Comparison of ENCODE assay signal across 30 cellular contexts in the genomic region with DNA sequence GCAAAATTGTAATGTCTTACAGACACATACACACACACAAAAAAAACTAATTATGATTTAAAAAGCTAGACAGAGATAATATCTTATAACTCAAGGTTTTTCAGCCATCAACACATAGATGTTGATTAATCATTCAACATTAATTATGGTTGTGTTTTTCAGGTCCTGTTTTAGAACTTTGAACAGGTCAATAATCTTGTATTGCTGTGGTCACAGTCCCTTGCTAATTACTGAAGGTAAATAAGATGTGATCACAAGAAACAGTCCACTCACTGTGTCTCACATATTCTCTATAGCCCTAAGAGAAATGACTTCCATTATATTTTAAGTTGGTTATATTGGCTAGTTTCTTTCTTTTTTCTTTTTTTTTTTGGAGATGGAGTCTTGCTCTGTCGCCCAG.
"Had no signal": no experiment of that assay in that cellular context is flagged by ENCODE, and none has a peak within 500 bp of the region (broad histone marks: within the 10 kb centered on the region; RNA-seq: fewer than 3 reads in every experiment).

No MANE protein-coding gene starts in this region.

- ATAC-seq: activated CD8-positive, alpha-beta T cell treated with anti-CD3 and anti-CD28 coated beads, Interleukin-2, amount 10 ng/mL, durations not matched to agents 7 days and 5 days; gastroesophageal sphincter; heart right ventricle had no signal

- H2AFZ ChIP-seq: hepatocyte had no signal

- H3K27ac Mint-ChIP-seq: activated naive CD8-positive, alpha-beta T cell treated with anti-CD3 and anti-CD28 coated beads, Interleukin-2, amount 50 U/mL, for 24 hours; brain had no signal

- H3K4me3 ChIP-seq: adrenal gland, ascending aorta, breast epithelium, cardiac muscle cell, colonic mucosa, esophagus squamous epithelium, gastroesophageal sphincter, heart right ventricle, hepatocyte had no signal

- H3K27ac ChIP-seq: adrenal gland, ascending aorta, breast epithelium, cardiac muscle cell, colonic mucosa, epithelial cell of prostate, esophagus squamous epithelium, gastroesophageal sphincter, heart right ventricle, hepatocyte had no signal

- H3K4me3 Mint-ChIP-seq: activated CD4-positive, alpha-beta memory T cell treated with anti-CD3 and anti-CD28 coated beads for 36 hours; activated CD4-positive, alpha-beta T cell treated with anti-CD3 and anti-CD28 coated beads for 36 hours; activated CD8-positive, alpha-beta memory T cell treated with anti-CD3 and anti-CD28 coated beads, Interleukin-2, amount 10 ng/mL, durations not matched to agents 7 days and 5 days; activated CD8-positive, alpha-beta T cell treated with anti-CD3 and anti-CD28 coated beads, Interleukin-2, amount 10 ng/mL, durations not matched to agents 7 days and 5 days; activated naive CD4-positive, alpha-beta T cell treated with anti-CD3 and anti-CD28 coated beads, Interleukin-2, amount 10 ng/mL, durations not matched to agents 7 days and 5 days; activated naive CD8-positive, alpha-beta T cell treated with anti-CD3 and anti-CD28 coated beads, Interleukin-2, amount 50 U/mL, for 24 hours; brain had no signal

- H3K27me3 ChIP-seq: adrenal gland, ascending aorta, breast epithelium, cardiac muscle cell, colonic mucosa, esophagus squamous epithelium, gastroesophageal sphincter, heart right ventricle, hepatocyte had no signal

- H3K36me3 ChIP-seq: adrenal gland, ascending aorta, breast epithelium, cardiac muscle cell, colonic mucosa, esophagus squamous epithelium, gastroesophageal sphincter, heart right ventricle had no signal

- H3K4me1 ChIP-seq: adrenal gland, ascending aorta, breast epithelium, colonic mucosa, esophagus squamous epithelium, gastroesophageal sphincter, heart right ventricle had no signal

- H3K4me2 ChIP-seq: hepatocyte had no signal

- H3K79me2 ChIP-seq: hepatocyte had no signal

- DNase-seq: activated CD4-positive, CD25-positive, alpha-beta regulatory T cell; activated CD4-positive, CD25-positive, alpha-beta regulatory T cell treated with anti-CD3 and anti-CD28 coated beads, Interleukin-2, amount 50 U/mL, for 72 hours; activated CD8-positive, alpha-beta memory T cell treated with anti-CD3 and anti-CD28 coated beads, Interleukin-2, amount 50 U/mL, for 4 hours; activated CD8-positive, alpha-beta T cell treated with anti-CD3 and anti-CD28 coated beads, Interleukin-2, amount 10 ng/mL, durations not matched to agents 7 days and 5 days; activated gamma-delta T cell; activated naive CD4-positive, alpha-beta T cell; activated naive CD4-positive, alpha-beta T cell treated with anti-CD3 and anti-CD28 coated beads, Interleukin-2, amount 10 ng/mL, durations not matched to agents 7 days and 5 days; activated T-cell treated with anti-CD3 and anti-CD28 coated beads, Interleukin-2, amount 50 U/mL, for 1 hour; adrenal gland; amygdala; central memory CD4-positive, alpha-beta T cell; cerebellar nuclear complex; colonic mucosa; effector CD8-positive, alpha-beta T cell; esophagus squamous epithelium; foreskin melanocyte; heart right ventricle had no signal

- H3K9me3 Mint-ChIP-seq: activated CD4-positive, alpha-beta memory T cell treated with anti-CD3 and anti-CD28 coated beads for 36 hours; activated CD4-positive, alpha-beta T cell treated with anti-CD3 and anti-CD28 coated beads, Interleukin-2, amount 10 ng/mL, durations not matched to agents 24 days and 14 days; activated naive CD4-positive, alpha-beta T cell treated with anti-CD3 and anti-CD28 coated beads, Interleukin-2, amount 10 ng/mL, durations not matched to agents 7 days and 5 days; activated naive CD8-positive, alpha-beta T cell treated with anti-CD3 and anti-CD28 coated beads for 36 hours had no signal

- H3K9me3 ChIP-seq: adrenal gland, ascending aorta, breast epithelium, colonic mucosa, esophagus squamous epithelium, gastroesophageal sphincter had no signal

- H3K36me3 Mint-ChIP-seq: activated CD4-positive, alpha-beta memory T cell treated with anti-CD3 and anti-CD28 coated beads for 36 hours; activated CD8-positive, alpha-beta memory T cell treated with anti-CD3 and anti-CD28 coated beads, Interleukin-2, amount 10 ng/mL, durations not matched to agents 7 days and 5 days; activated naive CD4-positive, alpha-beta T cell treated with anti-CD3 and anti-CD28 coated beads, Interleukin-2, amount 10 ng/mL, durations not matched to agents 7 days and 5 days; activated naive CD8-positive, alpha-beta T cell treated with anti-CD3 and anti-CD28 coated beads for 36 hours; brain had no signal

- H3K27me3 Mint-ChIP-seq: activated CD4-positive, alpha-beta memory T cell treated with anti-CD3 and anti-CD28 coated beads for 36 hours; activated CD4-positive, alpha-beta T cell treated with anti-CD3 and anti-CD28 coated beads for 36 hours; activated CD4-positive, alpha-beta T cell treated with anti-CD3 and anti-CD28 coated beads, Interleukin-2, amount 10 ng/mL, durations not matched to agents 24 days and 14 days; activated CD8-positive, alpha-beta memory T cell treated with anti-CD3 and anti-CD28 coated beads, Interleukin-2, amount 10 ng/mL, durations not matched to agents 7 days and 5 days; activated naive CD4-positive, alpha-beta T cell treated with anti-CD3 and anti-CD28 coated beads, Interleukin-2, amount 10 ng/mL, durations not matched to agents 7 days and 5 days; activated naive CD8-positive, alpha-beta T cell treated with anti-CD3 and anti-CD28 coated beads for 36 hours; activated naive CD8-positive, alpha-beta T cell treated with anti-CD3 and anti-CD28 coated beads, Interleukin-2, amount 50 U/mL, for 24 hours had no signal
